ENCODE assay signal across 11 cellular contexts in genomic region chr16:48194828-48195566, GRCh38. TPM values are rescaled to one million over a fixed set of nuclear protein-coding genes. Genes with fewer than 3 reads are reported as not detected.
A peak's percentile ranks its signal among the peaks of the same experiment; 100 is the strongest.
DNase-seq lines count a peak whose midpoint lies in the region; ATAC-seq lines count a peak whose summit lies in the region.
"Had no signal": no experiment of that assay in that cellular context is flagged by ENCODE, and none has a peak within 500 bp of the region (broad histone marks: within the 10 kb centered on the region; RNA-seq: fewer than 3 reads in every experiment).

No MANE protein-coding gene starts in this region.

- intact Hi-C loops in cardiac septum (cut with DNase I) = no loop called here

- ATAC-seq in GM21737 (IDR thresholded peaks at IDR 0.05; ENCODE audit: unreplicated experiment) = no peak
- ATAC-seq in GM21381 (IDR thresholded peaks at IDR 0.05; ENCODE audit: unreplicated experiment) = no peak
- ATAC-seq in activated CD8-positive, alpha-beta T cell treated with anti-CD3 and anti-CD28 coated beads, Interleukin-2, amount 10 ng/mL, durations not matched to agents 7 days and 5 days = no peak
- ATAC-seq: heart right ventricle had no signal

- POLR2A ChIA-PET in activated CD8-positive, alpha-beta T cell treated with anti-CD3 and anti-CD28 coated beads, Interleukin-2, amount 10 ng/mL, durations not matched to agents 7 days and 5 days (lab: Charles Lee) = no interaction called here

- no peak overlapping the region for H3K27ac Mint-ChIP-seq in activated CD8-positive, alpha-beta T cell treated with anti-CD3 and anti-CD28 coated beads, Interleukin-2, amount 10 ng/mL, durations not matched to agents 7 days and 5 days
- H3K27ac Mint-ChIP-seq: activated CD4-positive, alpha-beta T cell treated with anti-CD3 and anti-CD28 coated beads, Interleukin-2, amount 10 ng/mL, durations not matched to agents 24 days and 14 days; HFFc6 had no signal

- H3K4me1 Mint-ChIP-seq in activated CD8-positive, alpha-beta T cell treated with anti-CD3 and anti-CD28 coated beads, Interleukin-2, amount 10 ng/mL, durations not matched to agents 7 days and 5 days (ENCODE audit: low read depth) = no peaks in the 10 kb centered on the region

- no peaks in the 10 kb centered on the region for H3K36me3 Mint-ChIP-seq in activated CD8-positive, alpha-beta T cell treated with anti-CD3 and anti-CD28 coated beads, Interleukin-2, amount 10 ng/mL, durations not matched to agents 7 days and 5 days (ENCODE audit: low read depth)

- H3K4me3 Mint-ChIP-seq in activated CD8-positive, alpha-beta T cell treated with anti-CD3 and anti-CD28 coated beads, Interleukin-2, amount 10 ng/mL, durations not matched to agents 7 days and 5 days = no peak overlapping the region
- H3K4me3 Mint-ChIP-seq: activated CD4-positive, alpha-beta T cell treated with anti-CD3 and anti-CD28 coated beads, Interleukin-2, amount 10 ng/mL, durations not matched to agents 24 days and 14 days; HFFc6 had no signal

- CTCF ChIA-PET in activated CD8-positive, alpha-beta T cell treated with anti-CD3 and anti-CD28 coated beads, Interleukin-2, amount 10 ng/mL, durations not matched to agents 7 days and 5 days (lab: Charles Lee) = no interaction called here

- peaks cover 2% of the 10 kb centered on the region for H3K27me3 Mint-ChIP-seq in activated CD8-positive, alpha-beta T cell treated with anti-CD3 and anti-CD28 coated beads, Interleukin-2, amount 10 ng/mL, durations not matched to agents 7 days and 5 days (ENCODE audit: low read depth)

- no peaks in the 10 kb centered on the region for H3K9me3 Mint-ChIP-seq in activated CD8-positive, alpha-beta T cell treated with anti-CD3 and anti-CD28 coated beads, Interleukin-2, amount 10 ng/mL, durations not matched to agents 7 days and 5 days (ENCODE audit: insufficient read depth)
- H3K9me3 Mint-ChIP-seq: activated CD4-positive, alpha-beta T cell treated with anti-CD3 and anti-CD28 coated beads, Interleukin-2, amount 10 ng/mL, durations not matched to agents 24 days and 14 days; HFFc6 had no signal

- DNase-seq in AG08396 (ENCODE audit: low spot score) (peak; percentile 15), NCI-H1092 (lab: John Stamatoyannopoulos, UW) (peak; percentile 34), SHP77 (lab: John Stamatoyannopoulos, UW) (peak; percentile 61 to 64), iris pigment epithelial cell (ENCODE audit: low read depth) (peak; percentile 76), cardiac septum (ENCODE audit: low spot score) (no peak)
- DNase-seq in activated CD8-positive, alpha-beta T cell treated with anti-CD3 and anti-CD28 coated beads, Interleukin-2, amount 10 ng/mL, durations not matched to agents 7 days and 5 days = no peak
- DNase-seq: activated CD4-positive, alpha-beta T cell treated with anti-CD3 and anti-CD28 coated beads, Interleukin-2, amount 10 ng/mL, durations not matched to agents 24 days and 14 days; heart right ventricle; HFFc6 had no signal

RNA-seq across cellular contexts. Expression of gene ABCC12, which starts 39.2 kb away (rescaled TPM):
- total RNA-seq in activated CD8-positive, alpha-beta T cell treated with anti-CD3 and anti-CD28 coated beads, Interleukin-2, amount 10 ng/mL, durations not matched to agents 7 days and 5 days = not detected
- total RNA-seq in cardiac septum = not detected
- total RNA-seq: activated CD4-positive, alpha-beta T cell treated with anti-CD3 and anti-CD28 coated beads, Interleukin-2, amount 10 ng/mL, durations not matched to agents 24 days and 14 days; HFFc6 had no signal

RNA-seq across cellular contexts. Expression of gene LONP2, which starts 49.1 kb away (rescaled TPM):
- total RNA-seq in activated CD8-positive, alpha-beta T cell treated with anti-CD3 and anti-CD28 coated beads, Interleukin-2, amount 10 ng/mL, durations not matched to agents 7 days and 5 days = 10 to 100 TPM; 54.2 to 54.5 TPM
- 68.1 TPM for total RNA-seq in cardiac septum

RNA-seq across cellular contexts. Expression of gene ABCC11, which starts 52.3 kb away (rescaled TPM):
- total RNA-seq in activated CD8-positive, alpha-beta T cell treated with anti-CD3 and anti-CD28 coated beads, Interleukin-2, amount 10 ng/mL, durations not matched to agents 7 days and 5 days = not detected
- 0.30 TPM for total RNA-seq in cardiac septum

Comparison
In these comparisons a context has a peak if more than half of its experiments do, and no peak if none do; other contexts are left out.
1. DNase-seq: peak in AG08396 (single experiment), NCI-H1092 (single experiment), SHP77 (2 of 2) and iris pigment epithelial cell (single experiment); none in activated CD8-positive, alpha-beta T cell treated with anti-CD3 and anti-CD28 coated beads, Interleukin-2, amount 10 ng/mL, durations not matched to agents 7 days and 5 days (single experiment) and cardiac septum (single experiment).